Comparison of ENCODE assay signal across 18 cellular contexts in genomic region chr2:182446087-182446486, GRCh38. TPM values are rescaled to one million over a fixed set of nuclear protein-coding genes. Genes with fewer than 3 reads are reported as not detected.
DNase-seq lines count a peak whose midpoint lies in the region; ATAC-seq, FAIRE-seq and TF ChIP-seq lines count a peak whose summit lies in the region.
"Had no signal": no experiment of that assay in that cellular context is flagged by ENCODE, and none has a peak within 500 bp of the region (broad histone marks: within the 10 kb centered on the region; RNA-seq: fewer than 3 reads in every experiment).

No MANE protein-coding gene starts in this region.

- intact Hi-C loops in heart left ventricle (cut with DNase I) = loop anchor here in 1 of 10 donors (10.0 kb wide), 1 partner anchor 169 kb away; no protein-coding TSS in a partner anchor
- intact Hi-C loops in cardiac septum (cut with DNase I) = no loop called here

- no peaks in the 10 kb centered on the region for H3K27me3 Mint-ChIP-seq in astrocyte (ENCODE audit: low read depth, unreplicated experiment)
- H3K27me3 Mint-ChIP-seq: CD4-positive, alpha-beta T cell had no signal

- H3K27ac ChIP-seq in heart left ventricle (peak overlapping the region in 4 of 12 donors; percentile 9 to 51 (median 21)), astrocyte (ENCODE audit: low read depth, low read length) (no peak overlapping the region)

- H4K20me1 ChIP-seq in astrocyte (ENCODE audit: insufficient read depth, low read length) = no peaks in the 10 kb centered on the region

- DNase-seq in heart left ventricle (no peak), cardiac septum (ENCODE audit: low spot score) (no peak), astrocyte (ENCODE audit: low read depth) (peak; percentile 22), iris pigment epithelial cell (ENCODE audit: low read depth) (peak; percentile 15)
- DNase-seq: CD4-positive, alpha-beta T cell; DMS153; GF-D8; KG1; MV-4-11; NCI-H1694 treated with DMSO at 0.1 percent for 48 hours had no signal

- no peak overlapping the region for H3K4me3 Mint-ChIP-seq in astrocyte (ENCODE audit: unreplicated experiment)
- H3K4me3 Mint-ChIP-seq: CD4-positive, alpha-beta T cell had no signal

- no peak for FAIRE-seq in astrocyte (lab: Jason Lieb, UNC)
- FAIRE-seq: A204.1, GM19239, HepG2 had no signal

- H3K27ac Mint-ChIP-seq in astrocyte (ENCODE audit: unreplicated experiment) = no peak overlapping the region
- H3K27ac Mint-ChIP-seq: CD4-positive, alpha-beta T cell had no signal

- H3K9me3 ChIP-seq in heart left ventricle (no peaks in the 10 kb centered on the region), astrocyte (ENCODE audit: insufficient read depth, low read depth, low read length) (no peaks in the 10 kb centered on the region)

- H3K79me2 ChIP-seq in astrocyte (ENCODE audit: insufficient read depth, low read length) = no peaks in the 10 kb centered on the region

- H3K4me1 ChIP-seq in heart left ventricle = peaks cover 0 to 37% (median 10%) of the 10 kb centered on the region in 12 donors
- H3K4me1 ChIP-seq in astrocyte (ENCODE audit: insufficient read depth, low read length) = no peaks in the 10 kb centered on the region

- H2AFZ ChIP-seq in astrocyte (ENCODE audit: low read depth, low read length) = no peak overlapping the region

- TF ChIP-seq POLR2A in heart left ventricle (IDR thresholded peaks at IDR 0.05) = no peak

- H3K9me3 Mint-ChIP-seq in astrocyte (ENCODE audit: unreplicated experiment) = no peaks in the 10 kb centered on the region
- H3K9me3 Mint-ChIP-seq: CD4-positive, alpha-beta T cell had no signal

- ATAC-seq in heart left ventricle = peak; percentile 32 to 93 (median 72)
- no peak for ATAC-seq in GM19397 (IDR thresholded peaks at IDR 0.05; ENCODE audit: unreplicated experiment)
- ATAC-seq in HG03196 (IDR thresholded peaks at IDR 0.05; ENCODE audit: unreplicated experiment) = no peak
- ATAC-seq in HG02970 (IDR thresholded peaks at IDR 0.05; ENCODE audit: low FRiP score, unreplicated experiment) = no peak
- ATAC-seq: HepG2, Panc1 had no signal

- no peaks in the 10 kb centered on the region for H3K27me3 ChIP-seq in heart left ventricle
- H3K27me3 ChIP-seq in astrocyte (ENCODE audit: insufficient read depth, low read length) = no peaks in the 10 kb centered on the region

- no peak overlapping the region for H3K4me3 ChIP-seq in heart left ventricle
- no peak overlapping the region for H3K4me3 ChIP-seq in astrocyte (ENCODE audit: insufficient read depth, low read depth, low read length)

- H3K4me1 Mint-ChIP-seq in astrocyte (ENCODE audit: low read depth, unreplicated experiment) = peaks cover 13% of the 10 kb centered on the region

- no peaks in the 10 kb centered on the region for H3K36me3 Mint-ChIP-seq in astrocyte (ENCODE audit: low read depth, unreplicated experiment)

- TF ChIP-seq CTCF in heart left ventricle (IDR thresholded peaks at IDR 0.05) (no peak), astrocyte (IDR thresholded peaks at IDR 0.05; ENCODE audit: insufficient read depth, low read depth, low read length) (no peak)

- H3K36me3 ChIP-seq in heart left ventricle (no peaks in the 10 kb centered on the region), astrocyte (ENCODE audit: insufficient read depth, low read length) (no peaks in the 10 kb centered on the region)

- H3K9ac ChIP-seq in astrocyte (ENCODE audit: low read length) = no peak overlapping the region

- H3K4me2 ChIP-seq in astrocyte (ENCODE audit: low read length) = no peak overlapping the region

RNA-seq across cellular contexts. Expression of gene PDE1A, which starts 19.3 kb away (rescaled TPM):
- total RNA-seq in heart left ventricle (10 to 100 TPM in 4 of 9 donors, 1 to 10 TPM in 5; 4.9 to 25.5 (median 7.6) TPM), cardiac septum (9.6 TPM), astrocyte (0.32 TPM in 1 of 2 replicates, not detected in the other)
- polyA plus RNA-seq in heart left ventricle = 1 to 10 TPM; 2.5 to 3.9 TPM
- total RNA-seq: CD4-positive, alpha-beta T cell; Daoy; HepG2 had no signal
- polyA plus RNA-seq: HepG2 had no signal

Comparison
In these comparisons a context has a peak if more than half of its experiments do, and no peak if none do; other contexts are left out.
1. ATAC-seq: peak in heart left ventricle (4 of 4); none in GM19397 (single experiment), HG03196 (single experiment) and HG02970 (single experiment).
2. DNase-seq: peak in astrocyte (single experiment) and iris pigment epithelial cell (single experiment); none in heart left ventricle (0 of 5) and cardiac septum (single experiment).